In genomic region chr17:66386789-66387351, GRCh38 we compare ENCODE assay signal across 14 cellular contexts.
DNase-seq lines count a peak whose midpoint lies in the region; ATAC-seq lines count a peak whose summit lies in the region.
"Had no signal": no experiment of that assay in that cellular context is flagged by ENCODE, and none has a peak within 500 bp of the region (broad histone marks: within the 10 kb centered on the region; RNA-seq: fewer than 3 reads in every experiment).

No MANE protein-coding gene starts in this region.

- no peak overlapping the region for H3K9ac ChIP-seq in mucosa of rectum (ENCODE audit: low read depth in 1 of 2, low read length in 2 of 2)

- H3K36me3 ChIP-seq in mucosa of rectum (ENCODE audit: control insufficient read depth in 2 of 2, insufficient read depth in 2 of 2, low read length in 2 of 2) (peaks cover 2 to 5% of the 10 kb centered on the region in 2 donors), MG63 (0 out of 2 replicates have a peak, but pooled peaks cover 3% of the 10 kb centered on the region)
- H3K36me3 ChIP-seq: cardiac muscle cell, suprapubic skin had no signal

- no peaks in the 10 kb centered on the region for H3K9me3 ChIP-seq in mucosa of rectum (ENCODE audit: control insufficient read depth in 2 of 2, low read length in 2 of 2)
- H3K9me3 ChIP-seq in MG63: no peaks in the 10 kb centered on the region
- H3K9me3 ChIP-seq: suprapubic skin had no signal

- no peaks in the 10 kb centered on the region for H3K9me3 Mint-ChIP-seq in activated naive CD8-positive, alpha-beta T cell treated with anti-CD3 and anti-CD28 coated beads, Interleukin-2, amount 50 U/mL, for 24 hours

- H3K4me3 Mint-ChIP-seq in activated naive CD8-positive, alpha-beta T cell treated with anti-CD3 and anti-CD28 coated beads, Interleukin-2, amount 50 U/mL, for 24 hours: no peak overlapping the region
- H3K4me3 Mint-ChIP-seq: activated CD8-positive, alpha-beta memory T cell treated with anti-CD3 and anti-CD28 coated beads, Interleukin-2, amount 10 ng/mL, durations not matched to agents 7 days and 5 days had no signal

- H3K4me3 ChIP-seq in mucosa of rectum (ENCODE audit: low read length in 2 of 2) (peak overlapping the region in 1 of 2 donors; percentile 26), MG63 (no peak overlapping the region)
- H3K4me3 ChIP-seq: cardiac muscle cell, suprapubic skin had no signal

- peak; percentile 67 for ATAC-seq in activated naive CD8-positive, alpha-beta T cell treated with anti-CD3 and anti-CD28 coated beads, Interleukin-2, amount 50 U/mL, for 24 hours
- no peak for ATAC-seq in GM21526 (IDR thresholded peaks at IDR 0.05; ENCODE audit: low FRiP score, unreplicated experiment)
- ATAC-seq in HG02623 (IDR thresholded peaks at IDR 0.05; ENCODE audit: unreplicated experiment): no peak
- ATAC-seq in GM19023 (IDR thresholded peaks at IDR 0.05; ENCODE audit: unreplicated experiment): no peak
- ATAC-seq: activated CD8-positive, alpha-beta memory T cell treated with anti-CD3 and anti-CD28 coated beads, Interleukin-2, amount 10 ng/mL, durations not matched to agents 7 days and 5 days had no signal

- H3K4me1 Mint-ChIP-seq in activated naive CD8-positive, alpha-beta T cell treated with anti-CD3 and anti-CD28 coated beads, Interleukin-2, amount 50 U/mL, for 24 hours: peaks cover 75% of the 10 kb centered on the region

- peaks cover 63% of the 10 kb centered on the region for H3K36me3 Mint-ChIP-seq in activated naive CD8-positive, alpha-beta T cell treated with anti-CD3 and anti-CD28 coated beads, Interleukin-2, amount 50 U/mL, for 24 hours (ENCODE audit: low read depth)

- DNase-seq in DMS53 (lab: John Stamatoyannopoulos, UW): peak; percentile 79
- peak; percentile 49 for DNase-seq in MV-4-11 (lab: John Stamatoyannopoulos, UW)
- no peak for DNase-seq in activated naive CD8-positive, alpha-beta T cell treated with anti-CD3 and anti-CD28 coated beads, Interleukin-2, amount 50 U/mL, for 24 hours
- no peak for DNase-seq in MG63
- DNase-seq: activated CD8-positive, alpha-beta memory T cell treated with anti-CD3 and anti-CD28 coated beads, Interleukin-2, amount 10 ng/mL, durations not matched to agents 7 days and 5 days; DMS79; NCI-H446; stimulated activated CD4-positive, alpha-beta T cell treated with anti-CD3 and anti-CD28 coated beads, Interleukin-2, amount 100 ng/mL, for 48 hours had no signal

- H3K27me3 ChIP-seq in mucosa of rectum (ENCODE audit: control insufficient read depth in 2 of 2, insufficient read depth in 2 of 2, low read length in 2 of 2): no peaks in the 10 kb centered on the region
- no peaks in the 10 kb centered on the region for H3K27me3 ChIP-seq in MG63
- H3K27me3 ChIP-seq: cardiac muscle cell, suprapubic skin had no signal

- peak overlapping the region; percentile 56 to 65 for H3K27ac ChIP-seq in mucosa of rectum (ENCODE audit: low read depth in 2 of 2, low read length in 2 of 2)
- H3K27ac ChIP-seq: cardiac muscle cell, suprapubic skin had no signal

- H3K27ac Mint-ChIP-seq in activated naive CD8-positive, alpha-beta T cell treated with anti-CD3 and anti-CD28 coated beads, Interleukin-2, amount 50 U/mL, for 24 hours: peak overlapping the region; percentile 64
- H3K27ac Mint-ChIP-seq: activated CD8-positive, alpha-beta memory T cell treated with anti-CD3 and anti-CD28 coated beads, Interleukin-2, amount 10 ng/mL, durations not matched to agents 7 days and 5 days had no signal

- H3K27me3 Mint-ChIP-seq in activated naive CD8-positive, alpha-beta T cell treated with anti-CD3 and anti-CD28 coated beads, Interleukin-2, amount 50 U/mL, for 24 hours: no peaks in the 10 kb centered on the region
- H3K27me3 Mint-ChIP-seq: activated CD8-positive, alpha-beta memory T cell treated with anti-CD3 and anti-CD28 coated beads, Interleukin-2, amount 10 ng/mL, durations not matched to agents 7 days and 5 days had no signal

- peaks cover 8 to 16% of the 10 kb centered on the region in 2 donors for H3K4me1 ChIP-seq in mucosa of rectum (ENCODE audit: control insufficient read depth in 2 of 2, insufficient read depth in 2 of 2, low read length in 2 of 2)
- H3K4me1 ChIP-seq: suprapubic skin had no signal

Comparison
In these comparisons a context has a peak if more than half of its experiments do, and no peak if none do; other contexts are left out.
1. DNase-seq: peak in DMS53 (single experiment) and MV-4-11 (single experiment); none in activated naive CD8-positive, alpha-beta T cell treated with anti-CD3 and anti-CD28 coated beads, Interleukin-2, amount 50 U/mL, for 24 hours (single experiment) and MG63 (single experiment).